11 cellular contexts compared by ENCODE assay signal in the genomic region with DNA sequence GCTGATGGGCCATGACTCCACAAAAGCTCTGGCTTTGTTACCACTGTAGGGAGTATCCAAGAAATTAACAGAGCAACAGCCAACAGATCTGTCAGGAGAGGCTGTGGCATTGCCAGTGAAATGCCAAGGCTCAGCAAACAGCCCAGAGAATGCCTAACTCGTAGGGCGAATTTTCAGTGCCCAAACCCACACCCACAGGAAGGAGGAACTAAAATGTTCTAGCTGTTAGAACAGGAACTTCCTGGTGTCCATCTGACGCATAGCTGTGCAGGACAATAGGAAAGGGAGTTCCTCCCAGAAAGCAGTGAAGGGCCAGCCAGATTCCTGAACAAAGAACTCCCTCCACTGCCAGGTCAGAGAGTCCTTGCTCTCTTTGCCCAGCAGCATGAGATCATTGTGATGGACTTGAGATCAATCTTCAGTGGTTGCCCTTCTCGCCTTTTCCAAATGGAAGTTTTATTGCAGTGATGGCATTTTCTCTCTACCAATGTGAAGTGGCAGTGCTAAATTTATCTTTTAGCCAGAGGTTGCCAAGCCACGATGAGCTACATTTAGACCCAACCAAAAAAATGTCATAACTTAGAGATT.
DNase-seq lines count a peak whose midpoint lies in the region; ATAC-seq, FAIRE-seq and TF ChIP-seq lines count a peak whose summit lies in the region.
"Had no signal": no experiment of that assay in that cellular context is flagged by ENCODE, and none has a peak within 500 bp of the region (broad histone marks: within the 10 kb centered on the region; RNA-seq: fewer than 3 reads in every experiment).

No MANE protein-coding gene starts in this region.

- TF ChIP-seq CTCF in HL-60 (IDR thresholded peaks at IDR 0.05; ENCODE audit: insufficient read depth, low read length) = no peak
- TF ChIP-seq CTCF in keratinocyte (optimal IDR thresholded peaks at IDR 0.05 in 1 of 3, IDR thresholded peaks at IDR 0.05 in 1 of 3, conservative IDR thresholded peaks at IDR 0.05 in 1 of 3; ENCODE audit: extremely low read depth in 1 of 3, insufficient read depth in 2 of 3, low read length in 3 of 3) = peak in 1 of 3 experiments; percentile 29

- peaks cover 15% of the 10 kb centered on the region for H3K4me1 ChIP-seq in keratinocyte (ENCODE audit: control insufficient read depth, extremely low read depth, insufficient read depth, low read length)
- peaks cover 12 to 15% (median 12%) of the 10 kb centered on the region in 3 donors for H3K4me1 ChIP-seq in skeletal muscle tissue (ENCODE audit: control insufficient read depth in 3 of 3, insufficient read depth in 3 of 3, low read length in 3 of 3)

- H3K27me3 ChIP-seq in HL-60 (ENCODE audit: insufficient read depth, poor library complexity, severe bottlenecking) (no peaks in the 10 kb centered on the region), keratinocyte (ENCODE audit: control insufficient read depth, extremely low read depth, insufficient read depth, low read length) (no peaks in the 10 kb centered on the region), skeletal muscle tissue (ENCODE audit: control insufficient read depth in 3 of 3, insufficient read depth in 3 of 3, low read length in 3 of 3) (no peaks in the 10 kb centered on the region)

- H3K4me2 ChIP-seq in keratinocyte (ENCODE audit: control insufficient read depth, extremely low read depth, insufficient read depth, low read depth, low read length) = peak overlapping the region; percentile 7

- H3K9ac ChIP-seq in keratinocyte (ENCODE audit: control insufficient read depth, extremely low read depth, insufficient read depth, low read length) = no peak overlapping the region
- peak overlapping the region in 1 of 3 donors; percentile 47 for H3K9ac ChIP-seq in skeletal muscle tissue (ENCODE audit: low read depth in 1 of 3, low read length in 3 of 3)

- H3K4me3 ChIP-seq in HL-60 (replicated peaks; ENCODE audit: insufficient read depth, low read length) = no peak overlapping the region
- no peak overlapping the region for H3K4me3 ChIP-seq in keratinocyte (ENCODE audit: control insufficient read depth in 2 of 3, extremely low read depth in 1 of 3, insufficient read depth in 2 of 3, low read depth in 1 of 3, low read length in 3 of 3)
- H3K4me3 ChIP-seq in skeletal muscle tissue (ENCODE audit: low read length in 3 of 3) = peak overlapping the region; percentile 49 to 52 (median 52)

- peak overlapping the region; percentile 69 for H2AFZ ChIP-seq in keratinocyte (ENCODE audit: control insufficient read depth, low read length)

- H3K9me1 ChIP-seq in keratinocyte (ENCODE audit: control insufficient read depth, extremely low read depth, insufficient read depth, low read length) = no peaks in the 10 kb centered on the region

- no peaks in the 10 kb centered on the region for H3K9me3 ChIP-seq in keratinocyte (ENCODE audit: control insufficient read depth, low read depth, low read length)
- H3K9me3 ChIP-seq in skeletal muscle tissue (ENCODE audit: control insufficient read depth in 3 of 3, low read length in 3 of 3) = no peaks in the 10 kb centered on the region

- H4K20me1 ChIP-seq in keratinocyte (ENCODE audit: control insufficient read depth, extremely low read depth, insufficient read depth, low read length) = no peaks in the 10 kb centered on the region

- FAIRE-seq in keratinocyte (lab: Jason Lieb, UNC) = peak; percentile 79

- ATAC-seq in HG02798 (IDR thresholded peaks at IDR 0.05; ENCODE audit: poor library complexity, unreplicated experiment) (no peak), HG03378 (IDR thresholded peaks at IDR 0.05; ENCODE audit: unreplicated experiment) (no peak)
- ATAC-seq: natural killer cell had no signal

- DNase-seq in HL-60 (ENCODE audit: low read depth in 1 of 2, low spot score in 1 of 2) (peak; percentile 15 to 69), cerebellar cortex (ENCODE audit: low spot score) (peak; percentile 53), keratinocyte (ENCODE audit: low read depth, low spot score) (no peak), epidermal melanocyte (ENCODE audit: insufficient read length, low spot score) (no peak), AG08396 (ENCODE audit: low spot score) (no peak)
- DNase-seq: activated CD4-positive, CD25-positive, alpha-beta regulatory T cell treated with anti-CD3 and anti-CD28 coated beads, Interleukin-2, amount 50 U/mL, for 72 hours; natural killer cell; NCI-H510A had no signal

- dilution Hi-C loops in keratinocyte (cut with MboI; ENCODE audit: extremely low pct_ligation_motif_present, low sequenced_read_pairs) = no loop called here

- H3K36me3 ChIP-seq in keratinocyte (ENCODE audit: control insufficient read depth in 2 of 2, extremely low read depth in 1 of 2, insufficient read depth in 2 of 2, low read length in 2 of 2) (no peaks in the 10 kb centered on the region), skeletal muscle tissue (ENCODE audit: control insufficient read depth in 3 of 3, insufficient read depth in 3 of 3, low read length in 3 of 3) (no peaks in the 10 kb centered on the region)

- H3K79me2 ChIP-seq in keratinocyte (ENCODE audit: control insufficient read depth, insufficient read depth, low read length) = no peaks in the 10 kb centered on the region

- H3K27ac ChIP-seq in HL-60 (replicated peaks) (peak overlapping the region; percentile 48), keratinocyte (ENCODE audit: control insufficient read depth, insufficient read depth, low read length) (no peak overlapping the region), skeletal muscle tissue (ENCODE audit: low read depth, low read length) (peak overlapping the region; percentile 78)

Comparison
In these comparisons a context has a peak if more than half of its experiments do, and no peak if none do; other contexts are left out.
1. DNase-seq: peak in HL-60 (2 of 2) and cerebellar cortex (single experiment); none in keratinocyte (single experiment), epidermal melanocyte (single experiment) and AG08396 (single experiment).
2. H3K4me3 ChIP-seq: peak in skeletal muscle tissue (3 of 3); none in HL-60 (single experiment) and keratinocyte (0 of 3).